1 cellular context compared by ENCODE assay signal in the genomic region with DNA sequence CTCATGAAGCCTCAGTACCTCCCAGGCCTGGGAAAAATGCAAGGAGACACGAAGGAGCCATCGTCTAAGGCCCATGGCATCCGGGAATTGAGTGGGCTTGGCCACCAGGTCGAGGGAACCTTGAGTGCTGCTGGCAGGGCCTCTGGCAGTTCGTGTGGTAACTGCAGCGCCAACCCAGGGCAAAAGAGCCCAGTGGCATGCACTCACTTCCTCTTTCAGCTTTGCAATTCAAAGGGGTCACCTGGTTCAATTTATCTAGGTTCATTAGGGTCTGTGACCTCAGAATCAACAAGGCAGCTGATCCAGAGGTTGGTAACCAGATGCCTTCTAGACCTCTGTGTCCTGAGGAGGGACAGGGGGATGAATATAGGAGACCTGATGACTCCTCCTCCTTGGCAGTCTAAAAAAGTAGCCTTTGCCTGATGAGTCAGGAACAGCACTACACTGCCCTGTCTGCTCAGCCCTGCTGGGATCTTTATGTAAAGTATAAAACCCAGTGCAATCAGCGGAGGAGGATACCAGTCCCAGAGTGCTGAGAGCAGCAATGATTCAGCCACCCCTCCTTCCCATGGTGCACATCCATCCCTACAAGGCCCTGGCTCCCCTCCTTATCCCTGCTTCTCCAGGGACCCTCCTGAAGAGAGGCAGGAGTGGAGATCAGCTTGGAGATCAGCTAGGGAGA.
TF ChIP-seq lines count a peak whose summit lies in the region.

No MANE protein-coding gene starts in this region.

TF ChIP-seq in HepG2, 621 proteins besides CTCF, POLR2A, EP300 and RAD21:
- TF ChIP-seq ZNF430 (CRISPR knock-in tag; IDR thresholded peaks at IDR 0.05) (no peak), ZMAT5 (CRISPR knock-in tag; IDR thresholded peaks at IDR 0.05; ENCODE audit: borderline replicate concordance, low read depth) (no peak), ZNF770 (CRISPR knock-in tag; IDR thresholded peaks at IDR 0.05) (no peak), ZNF20 (CRISPR knock-in tag; IDR thresholded peaks at IDR 0.05) (no peak), RBM22 (optimal IDR thresholded peaks at IDR 0.05; ENCODE audit: low read length) (no peak), ZNF720 (CRISPR knock-in tag; IDR thresholded peaks at IDR 0.05) (no peak), FOXM1 (CRISPR knock-in tag; IDR thresholded peaks at IDR 0.05) (no peak), ATM (IDR thresholded peaks at IDR 0.05; ENCODE audit: borderline replicate concordance) (no peak), AKAP8 (CRISPR knock-in tag; IDR thresholded peaks at IDR 0.05) (no peak), ZBTB7B (CRISPR knock-in tag; IDR thresholded peaks at IDR 0.05) (no peak), ZUFSP (CRISPR knock-in tag; IDR thresholded peaks at IDR 0.05; ENCODE audit: borderline replicate concordance) (no peak), ZFP41 (CRISPR knock-in tag; IDR thresholded peaks at IDR 0.05; ENCODE audit: borderline replicate concordance) (no peak), SP1 (IDR thresholded peaks at IDR 0.05) (no peak), SP1 (CRISPR knock-in tag; IDR thresholded peaks at IDR 0.05) (no peak), HDAC2 (CRISPR knock-in tag; IDR thresholded peaks at IDR 0.05) (no peak)
